ENCODE assay signal across 8 cellular contexts in genomic region chr4:2241003-2241402, GRCh38. TPM values are rescaled to one million over a fixed set of nuclear protein-coding genes. Genes with fewer than 3 reads are reported as not detected.
DNase-seq lines count a peak whose midpoint lies in the region; ATAC-seq and TF ChIP-seq lines count a peak whose summit lies in the region.

No MANE protein-coding gene starts in this region.

- peak overlapping the region; percentile 89 for H3K27ac Mint-ChIP-seq in activated naive CD8-positive, alpha-beta T cell treated with anti-CD3 and anti-CD28 coated beads, Interleukin-2, amount 10 ng/mL, durations not matched to agents 7 days and 5 days

- peaks cover 55% of the 10 kb centered on the region for H3K4me1 Mint-ChIP-seq in activated T-cell treated with anti-CD3 and anti-CD28 coated beads, Interleukin-2, amount 50 U/mL, for 4 hours (ENCODE audit: low read depth)
- peaks cover 50% of the 10 kb centered on the region for H3K4me1 Mint-ChIP-seq in activated naive CD8-positive, alpha-beta T cell treated with anti-CD3 and anti-CD28 coated beads, Interleukin-2, amount 10 ng/mL, durations not matched to agents 7 days and 5 days

- H3K27ac ChIP-seq in liver (ENCODE audit: low read depth in 1 of 2, low read length in 2 of 2), result peak overlapping the region in 1 of 2 donors; percentile 67
- peak overlapping the region; percentile 90 to 97 (median 94) for H3K27ac ChIP-seq in transverse colon

- TF ChIP-seq EP300 in transverse colon (IDR thresholded peaks at IDR 0.05; ENCODE audit: low read depth), result no peak

- ATAC-seq in activated T-cell treated with anti-CD3 and anti-CD28 coated beads, Interleukin-2, amount 50 U/mL, for 4 hours, result no peak
- no peak for ATAC-seq in activated naive CD8-positive, alpha-beta T cell treated with anti-CD3 and anti-CD28 coated beads, Interleukin-2, amount 10 ng/mL, durations not matched to agents 7 days and 5 days (ENCODE audit: low read depth)

- H3K27me3 Mint-ChIP-seq in activated T-cell treated with anti-CD3 and anti-CD28 coated beads, Interleukin-2, amount 50 U/mL, for 4 hours (ENCODE audit: low read depth), result no peaks in the 10 kb centered on the region
- peaks cover 4% of the 10 kb centered on the region for H3K27me3 Mint-ChIP-seq in activated naive CD8-positive, alpha-beta T cell treated with anti-CD3 and anti-CD28 coated beads, Interleukin-2, amount 10 ng/mL, durations not matched to agents 7 days and 5 days

- peaks cover 0 to 2% (median 0%) of the 10 kb centered on the region in 4 donors for H3K36me3 ChIP-seq in liver (ENCODE audit: control insufficient read depth in 4 of 4, insufficient read depth in 3 of 4, low read depth in 1 of 4, low read length in 3 of 4)
- peaks cover 0 to 7% (median 4%) of the 10 kb centered on the region in 4 donors for H3K36me3 ChIP-seq in transverse colon

- intact Hi-C loops in transverse colon (cut with DNase I; ENCODE audit: low total_unique reads), result no loop called here

- POLR2A ChIA-PET in activated naive CD8-positive, alpha-beta T cell treated with anti-CD3 and anti-CD28 coated beads, Interleukin-2, amount 10 ng/mL, durations not matched to agents 7 days and 5 days (lab: Charles Lee), result interaction anchor here (0.9 to 2.3 kb wide), 12 partner anchors 19 to 636 kb away, joined by 3 to 15 read pairs (median 4); partner anchors contain the start of genes MXD4 and RNF4

- H3K4me3 ChIP-seq in liver (ENCODE audit: low read depth in 1 of 3, low read length in 3 of 3) (peak overlapping the region; percentile 84 to 94 (median 93)), transverse colon (peak overlapping the region; percentile 74 to 99 (median 94))

- TF ChIP-seq CTCF in liver (IDR thresholded peaks at IDR 0.05; ENCODE audit: low read depth, low read length, missing input control) (no peak), transverse colon (IDR thresholded peaks at IDR 0.05) (no peak)

- H3K9ac ChIP-seq in liver (ENCODE audit: low read depth in 1 of 2, low read length in 2 of 2), result peak overlapping the region; percentile 75 to 86

- TF ChIP-seq POLR2A in transverse colon (IDR thresholded peaks at IDR 0.05), result no peak

- in situ Hi-C loops in transverse colon (cut with MboI; ENCODE audit: low pct_ligation_motif_present in 1 of 4, low pct_unique_long_range_greater_than_20kb in 1 of 4, low sequenced_read_pairs in 3 of 4), result loop anchor here in 2 of 4 donors (25.0 kb wide), 2 partner anchors 171 to 221 kb away; partner anchors contain the start of genes CFAP99 (in 1 of the 2), RNF4 (in 1 of the 2) and ZFYVE28 (in 1 of the 2)

- DNase-seq in activated T-cell treated with anti-CD3 and anti-CD28 coated beads, Interleukin-2, amount 50 U/mL, for 4 hours, result no peak
- no peak for DNase-seq in activated T-cell treated with anti-CD3 and anti-CD28 coated beads, Interleukin-2, amount 50 U/mL, for 48 hours
- no peak for DNase-seq in activated naive CD8-positive, alpha-beta T cell treated with anti-CD3 and anti-CD28 coated beads, Interleukin-2, amount 10 ng/mL, durations not matched to agents 7 days and 5 days
- DNase-seq in transverse colon (no peak), T1000 (lab: John Stamatoyannopoulos, UW) (no peak), NCI-H1436 (lab: John Stamatoyannopoulos, UW) (no peak), NCI-H128 (lab: John Stamatoyannopoulos, UW; ENCODE audit: unreplicated experiment) (no peak)

- TF ChIP-seq RAD21 in liver (IDR thresholded peaks at IDR 0.05), result no peak

- H3K4me3 Mint-ChIP-seq in activated T-cell treated with anti-CD3 and anti-CD28 coated beads, Interleukin-2, amount 50 U/mL, for 4 hours, result peak overlapping the region; percentile 94
- peak overlapping the region; percentile 92 for H3K4me3 Mint-ChIP-seq in activated naive CD8-positive, alpha-beta T cell treated with anti-CD3 and anti-CD28 coated beads, Interleukin-2, amount 10 ng/mL, durations not matched to agents 7 days and 5 days

- WGBS in liver, result 10% methylated on average over 7 of the region's 7 CpGs
- 4 to 8% methylated on average over 7 of the region's 7 CpGs for WGBS in transverse colon (ENCODE audit: low coverage in 1 of 2), 2 donors

- H3K36me3 Mint-ChIP-seq in activated T-cell treated with anti-CD3 and anti-CD28 coated beads, Interleukin-2, amount 50 U/mL, for 4 hours (ENCODE audit: insufficient read depth), result peaks cover 26% of the 10 kb centered on the region
- H3K36me3 Mint-ChIP-seq in activated naive CD8-positive, alpha-beta T cell treated with anti-CD3 and anti-CD28 coated beads, Interleukin-2, amount 10 ng/mL, durations not matched to agents 7 days and 5 days, result peaks cover 20% of the 10 kb centered on the region

- H3K4me1 ChIP-seq in liver (ENCODE audit: control insufficient read depth in 4 of 4, insufficient read depth in 4 of 4, low read length in 3 of 4) (peaks cover 4 to 26% (median 22%) of the 10 kb centered on the region in 4 donors), transverse colon (peaks cover 28 to 71% (median 52%) of the 10 kb centered on the region in 4 donors)

- H3K27me3 ChIP-seq in liver (ENCODE audit: control insufficient read depth in 4 of 4, insufficient read depth in 4 of 4, low read length in 3 of 4) (no peaks in the 10 kb centered on the region), transverse colon (no peaks in the 10 kb centered on the region)

- H3K9me3 ChIP-seq in liver (ENCODE audit: control insufficient read depth in 4 of 4, low read length in 3 of 4), result no peaks in the 10 kb centered on the region
- H3K9me3 ChIP-seq in transverse colon, result no peaks in the 10 kb centered on the region

- no peaks in the 10 kb centered on the region for H3K9me3 Mint-ChIP-seq in activated T-cell treated with anti-CD3 and anti-CD28 coated beads, Interleukin-2, amount 50 U/mL, for 4 hours
- H3K9me3 Mint-ChIP-seq in activated naive CD8-positive, alpha-beta T cell treated with anti-CD3 and anti-CD28 coated beads, Interleukin-2, amount 10 ng/mL, durations not matched to agents 7 days and 5 days, result no peaks in the 10 kb centered on the region

TF ChIP-seq in liver, 16 proteins besides CTCF, POLR2A, EP300 and RAD21 (continues in another document):
- TF ChIP-seq REST (IDR thresholded peaks at IDR 0.05), result no peak
- TF ChIP-seq FOXA2 (IDR thresholded peaks at IDR 0.05), result no peak
- no peak for TF ChIP-seq GABPA (IDR thresholded peaks at IDR 0.05 in 1 of 2, conservative IDR thresholded peaks at IDR 0.05 in 1 of 2)
- TF ChIP-seq HNF4G (IDR thresholded peaks at IDR 0.05), result no peak
- TF ChIP-seq FOXA1 (IDR thresholded peaks at IDR 0.05), result no peak
- TF ChIP-seq YY1 (IDR thresholded peaks at IDR 0.05), result no peak
- no peak for TF ChIP-seq NR2F2 (IDR thresholded peaks at IDR 0.05)
- no peak for TF ChIP-seq TAF1 (conservative IDR thresholded peaks at IDR 0.05)
- TF ChIP-seq MAX (IDR thresholded peaks at IDR 0.05), result no peak

RNA-seq across cellular contexts. Expression of gene HAUS3, which starts 0.9 kb away (rescaled TPM):
- total RNA-seq in activated T-cell treated with anti-CD3 and anti-CD28 coated beads, Interleukin-2, amount 50 U/mL, for 4 hours, result 10 to 100 TPM; 20.6 to 24.1 (median 22.5) TPM
- 10 to 100 TPM; 28.5 to 28.7 TPM for total RNA-seq in activated naive CD8-positive, alpha-beta T cell treated with anti-CD3 and anti-CD28 coated beads, Interleukin-2, amount 10 ng/mL, durations not matched to agents 7 days and 5 days
- total RNA-seq in liver (10 to 100 TPM in 1 of 2 donors, 1 to 10 TPM in 1; 7.1 to 13.9 TPM), transverse colon (10 to 100 TPM in 3 of 4 donors, 1 to 10 TPM in 1; 2.0 to 18.0 (median 11.3) TPM)
- polyA plus RNA-seq in liver, result 1 to 10 TPM; 2.3 to 3.4 TPM

RNA-seq across cellular contexts. Expression of gene POLN, which starts 0.9 kb away (rescaled TPM):
- total RNA-seq in activated T-cell treated with anti-CD3 and anti-CD28 coated beads, Interleukin-2, amount 50 U/mL, for 4 hours, result 1 to 10 TPM in 1 of 3 donors, under 1 TPM in 2; 0.61 to 2.3 (median 0.90) TPM
- total RNA-seq in activated naive CD8-positive, alpha-beta T cell treated with anti-CD3 and anti-CD28 coated beads, Interleukin-2, amount 10 ng/mL, durations not matched to agents 7 days and 5 days, result 1 to 10 TPM; 2.4 to 3.2 TPM
- 1 to 10 TPM; 1.6 to 2.3 TPM for total RNA-seq in liver
- polyA plus RNA-seq in liver, result 1 to 10 TPM in 1 of 2 donors, under 1 TPM in 1; 0.44 to 1.3 TPM
- total RNA-seq in transverse colon, result 1 to 10 TPM in 2 of 4 donors, under 1 TPM in 2; 0.27 to 2.6 (median 1.4) TPM

RNA-seq across cellular contexts. Expression of gene MXD4, which starts 20.9 kb away (rescaled TPM):
- 1 to 10 TPM; 5.1 to 6.3 (median 5.4) TPM for total RNA-seq in activated T-cell treated with anti-CD3 and anti-CD28 coated beads, Interleukin-2, amount 50 U/mL, for 4 hours
- 10 to 100 TPM; 26.2 to 33.2 TPM for total RNA-seq in activated naive CD8-positive, alpha-beta T cell treated with anti-CD3 and anti-CD28 coated beads, Interleukin-2, amount 10 ng/mL, durations not matched to agents 7 days and 5 days
- total RNA-seq in liver (10 to 100 TPM; 17.0 to 19.6 TPM), transverse colon (100 to 1,000 TPM in 1 of 4 donors, 10 to 100 TPM in 3; 48.1 to 101 (median 57.7) TPM)
- 10 to 100 TPM in 1 of 2 donors, 1 to 10 TPM in 1; 6.5 to 14.8 TPM for polyA plus RNA-seq in liver
